Comparison of ENCODE assay signal across 17 cellular contexts in the genomic region with DNA sequence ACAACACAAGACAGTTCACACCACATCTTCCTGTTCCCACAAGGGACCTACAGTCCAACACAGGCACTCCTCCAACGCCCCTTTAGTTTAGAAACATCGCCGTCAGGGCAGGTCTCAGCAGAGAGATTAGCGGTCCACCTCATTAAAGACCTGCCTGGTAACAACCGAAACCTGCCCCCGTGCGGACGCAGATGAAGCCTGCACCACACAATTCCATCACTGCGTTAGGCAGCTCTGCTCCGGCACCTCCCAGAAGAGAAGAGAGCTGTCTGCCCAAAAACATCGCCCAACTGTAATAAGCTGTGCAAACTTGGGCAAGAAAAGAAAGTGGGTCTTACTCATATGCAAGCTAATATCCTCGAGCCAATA.
"Had no signal": no experiment of that assay in that cellular context is flagged by ENCODE, and none has a peak within 500 bp of the region (broad histone marks: within the 10 kb centered on the region; RNA-seq: fewer than 3 reads in every experiment).

No MANE protein-coding gene starts in this region.

- H3K36me3 ChIP-seq: adrenal gland, prostate gland, right lobe of liver had no signal

- ATAC-seq: naive thymus-derived CD4-positive, alpha-beta T cell; right lobe of liver; stimulated activated naive B cell treated with anti-CD40 and anti-IgM and Interleukin-4, amounts not matched to agents 10 μg/mL and 1 μg/mL and 100 μg/mL, for 72 hours had no signal

- H3K27ac ChIP-seq: adrenal gland, prostate gland, right lobe of liver had no signal

- H3K4me1 ChIP-seq: right lobe of liver had no signal

- H3K9me3 Mint-ChIP-seq: activated B cell treated with CpG ODN at 0.5 μM for 24 hours; activated CD4-positive, alpha-beta T cell treated with anti-CD3 and anti-CD28 coated beads, Interleukin-2, amount 10 ng/mL, durations not matched to agents 24 days and 14 days; naive thymus-derived CD4-positive, alpha-beta T cell; stimulated activated naive B cell treated with anti-CD40 and anti-IgM and Interleukin-4, amounts not matched to agents 10 μg/mL and 1 μg/mL and 100 μg/mL, for 72 hours; T-helper 1 cell treated with Interleukin-12 subunit alpha and Interleukin-12 subunit beta and Interleukin-4 antibody, amounts not matched to agents 30 μg/mL and 1 μg/mL, for 36 hours had no signal

- H3K27me3 ChIP-seq: adrenal gland, right lobe of liver, spleen had no signal

- H3K9me3 ChIP-seq: adrenal gland, prostate gland, right lobe of liver, spleen had no signal

- H3K4me3 Mint-ChIP-seq: activated B cell treated with CpG ODN at 0.5 μM for 24 hours; activated CD4-positive, alpha-beta T cell treated with anti-CD3 and anti-CD28 coated beads, Interleukin-2, amount 10 ng/mL, durations not matched to agents 24 days and 14 days; naive thymus-derived CD4-positive, alpha-beta T cell; stimulated activated naive B cell treated with anti-CD40 and anti-IgM and Interleukin-4, amounts not matched to agents 10 μg/mL and 1 μg/mL and 100 μg/mL, for 72 hours; T-helper 1 cell treated with Interleukin-12 subunit alpha and Interleukin-12 subunit beta and Interleukin-4 antibody, amounts not matched to agents 30 μg/mL and 1 μg/mL, for 36 hours had no signal

- DNase-seq: activated B cell treated with CpG ODN at 0.5 μM for 24 hours; activated CD4-positive, alpha-beta T cell treated with anti-CD3 and anti-CD28 coated beads, Interleukin-2, amount 10 ng/mL, durations not matched to agents 24 days and 14 days; activated CD8-positive, alpha-beta memory T cell treated with anti-CD3 and anti-CD28 coated beads for 24 hours; activated naive CD4-positive, alpha-beta T cell treated with anti-CD3 and anti-CD28 coated beads, Interleukin-2, amount 50 U/mL, for 16 hours; foreskin fibroblast; glutamatergic neuron; naive thymus-derived CD4-positive, alpha-beta T cell; nucleus accumbens; right lobe of liver; spleen; stimulated activated CD4-positive, alpha-beta T cell treated with anti-CD3 and anti-CD28 coated beads, Interleukin-1b, Interleukin-23, amount 100 ng/mL, for 48 hours; stimulated activated naive B cell treated with anti-CD40 and anti-IgM and Interleukin-4, amounts not matched to agents 10 μg/mL and 1 μg/mL and 100 μg/mL, for 72 hours; trophoblast cell had no signal

- H3K27ac Mint-ChIP-seq: activated B cell treated with CpG ODN at 0.5 μM for 24 hours; activated CD4-positive, alpha-beta T cell treated with anti-CD3 and anti-CD28 coated beads, Interleukin-2, amount 10 ng/mL, durations not matched to agents 24 days and 14 days; stimulated activated naive B cell treated with anti-CD40 and anti-IgM and Interleukin-4, amounts not matched to agents 10 μg/mL and 1 μg/mL and 100 μg/mL, for 72 hours; T-helper 1 cell treated with Interleukin-12 subunit alpha and Interleukin-12 subunit beta and Interleukin-4 antibody, amounts not matched to agents 30 μg/mL and 1 μg/mL, for 36 hours had no signal

- H3K4me3 ChIP-seq: adrenal gland, lung, prostate gland, right lobe of liver, spleen had no signal

- H3K27me3 Mint-ChIP-seq: activated B cell treated with CpG ODN at 0.5 μM for 24 hours; activated CD4-positive, alpha-beta T cell treated with anti-CD3 and anti-CD28 coated beads, Interleukin-2, amount 10 ng/mL, durations not matched to agents 24 days and 14 days; naive thymus-derived CD4-positive, alpha-beta T cell; stimulated activated naive B cell treated with anti-CD40 and anti-IgM and Interleukin-4, amounts not matched to agents 10 μg/mL and 1 μg/mL and 100 μg/mL, for 72 hours had no signal
